Comparison of ENCODE assay signal across 21 cellular contexts in the genomic region with DNA sequence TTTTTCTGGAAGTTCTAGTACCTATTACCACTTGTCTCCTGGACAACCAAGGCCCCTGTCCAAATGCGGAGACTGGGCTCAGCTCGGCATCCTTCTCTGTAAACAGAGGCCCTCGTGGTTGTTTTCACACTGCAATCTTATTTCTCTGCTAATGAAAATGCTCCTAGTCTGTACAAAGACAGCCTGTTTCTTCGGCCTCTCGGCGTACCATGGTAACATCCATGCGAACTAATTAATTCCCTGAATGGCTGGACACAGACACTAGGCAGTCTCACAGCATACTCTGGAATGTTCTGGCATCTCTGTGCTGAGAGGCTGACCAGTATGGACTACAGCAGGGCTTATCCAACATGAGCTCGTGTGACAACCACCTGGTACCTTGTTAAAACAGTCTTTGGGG. TPM values are rescaled to one million over a fixed set of nuclear protein-coding genes. Genes with fewer than 3 reads are reported as not detected.
DNase-seq lines count a peak whose midpoint lies in the region; ATAC-seq and TF ChIP-seq lines count a peak whose summit lies in the region.
"Had no signal": no experiment of that assay in that cellular context is flagged by ENCODE, and none has a peak within 500 bp of the region (broad histone marks: within the 10 kb centered on the region; RNA-seq: fewer than 3 reads in every experiment).

No MANE protein-coding gene starts in this region.

- POLR2A ChIA-PET in activated CD8-positive, alpha-beta T cell treated with anti-CD3 and anti-CD28 coated beads for 36 hours (lab: Charles Lee), result interaction anchor here (0.9 kb wide), 1 partner anchor 21 kb away, joined by 3 read pairs; no protein-coding TSS in a partner anchor

- H3K9me3 Mint-ChIP-seq in activated CD8-positive, alpha-beta T cell treated with anti-CD3 and anti-CD28 coated beads for 36 hours, result no peaks in the 10 kb centered on the region
- H3K9me3 Mint-ChIP-seq: CD4-positive, alpha-beta T cell had no signal

- DNase-seq in amygdala (lab: John Stamatoyannopoulos, UW), result peak in 45 of 56 donors; percentile 28 to 90 (median 63)
- DNase-seq in esophagus squamous epithelium (lab: John Stamatoyannopoulos, UW), result no peak
- DNase-seq in midbrain (lab: John Stamatoyannopoulos, UW), result peak; percentile 90
- DNase-seq in superior temporal gyrus (ENCODE audit: extremely low spot score), result peak; percentile 77
- no peak for DNase-seq in left ventricle myocardium superior
- no peak for DNase-seq in activated CD8-positive, alpha-beta T cell treated with anti-CD3 and anti-CD28 coated beads for 36 hours
- no peak for DNase-seq in GM10266 (ENCODE audit: extremely low spot score)
- no peak for DNase-seq in GOT3 (lab: John Stamatoyannopoulos, UW)
- DNase-seq: ACHN; AML-193; CD4-positive, alpha-beta T cell; DMS53; KBM-7; NCI-H1417 treated with DMSO at 0.1 percent for 48 hours; NCI-H1930; NCI-H2171; NCI-H446; NCI-H748 treated with DMSO at 0.1 percent for 48 hours; RPMI8226; SJCRH30 had no signal

- no peaks in the 10 kb centered on the region for H3K9me3 ChIP-seq in esophagus squamous epithelium
- H3K9me3 ChIP-seq: HAP-1, SJCRH30 had no signal

- H3K4me3 ChIP-seq in esophagus squamous epithelium, result no peak overlapping the region
- H3K4me3 ChIP-seq: HAP-1, SJCRH30 had no signal

- peaks cover 22% of the 10 kb centered on the region for H3K4me1 Mint-ChIP-seq in activated CD8-positive, alpha-beta T cell treated with anti-CD3 and anti-CD28 coated beads for 36 hours (ENCODE audit: low read depth)

- intact Hi-C loops in esophagus squamous epithelium (cut with DNase I) (no loop called here), left ventricle myocardium superior (cut with micrococcal nuclease) (no loop called here)
- intact Hi-C loops in activated CD8-positive, alpha-beta T cell treated with anti-CD3 and anti-CD28 coated beads for 36 hours (cut with micrococcal nuclease), result no loop called here

- peaks cover 0 to 81% (median 3%) of the 10 kb centered on the region in 3 donors for H3K36me3 ChIP-seq in esophagus squamous epithelium

- no peaks in the 10 kb centered on the region for H3K27me3 Mint-ChIP-seq in activated CD8-positive, alpha-beta T cell treated with anti-CD3 and anti-CD28 coated beads for 36 hours
- H3K27me3 Mint-ChIP-seq: CD4-positive, alpha-beta T cell had no signal

- no peaks in the 10 kb centered on the region for H3K27me3 ChIP-seq in esophagus squamous epithelium
- H3K27me3 ChIP-seq: SJCRH30 had no signal

- CTCF ChIA-PET in activated CD8-positive, alpha-beta T cell treated with anti-CD3 and anti-CD28 coated beads for 36 hours (lab: Charles Lee), result interaction anchor here (1.2 to 1.5 kb wide), 2 partner anchors 12 to 135 kb away, joined by 4 to 8 read pairs; no protein-coding TSS in a partner anchor

- TF ChIP-seq CTCF in esophagus squamous epithelium (IDR thresholded peaks at IDR 0.05), result no peak
- TF ChIP-seq CTCF in activated CD8-positive, alpha-beta T cell treated with anti-CD3 and anti-CD28 coated beads for 36 hours (IDR thresholded peaks at IDR 0.05), result no peak
- no peak for TF ChIP-seq CTCF in GM10266 (IDR thresholded peaks at IDR 0.05; ENCODE audit: control insufficient read depth, insufficient read depth, low read depth, missing control alignments)

- H3K4me3 Mint-ChIP-seq in activated CD8-positive, alpha-beta T cell treated with anti-CD3 and anti-CD28 coated beads for 36 hours, result no peak overlapping the region
- H3K4me3 Mint-ChIP-seq: CD4-positive, alpha-beta T cell had no signal

- ATAC-seq in left ventricle myocardium superior, result no peak
- no peak for ATAC-seq in activated CD8-positive, alpha-beta T cell treated with anti-CD3 and anti-CD28 coated beads for 36 hours

- peak overlapping the region; percentile 15 to 74 (median 60) for H3K27ac ChIP-seq in esophagus squamous epithelium
- H3K27ac ChIP-seq: SJCRH30 had no signal

- H3K4me1 ChIP-seq in esophagus squamous epithelium, result peaks cover 14 to 51% (median 19%) of the 10 kb centered on the region in 3 donors

- TF ChIP-seq POLR2A in esophagus squamous epithelium (IDR thresholded peaks at IDR 0.05), result no peak

- H3K36me3 Mint-ChIP-seq in activated CD8-positive, alpha-beta T cell treated with anti-CD3 and anti-CD28 coated beads for 36 hours (ENCODE audit: low read depth), result peaks cover 28% of the 10 kb centered on the region

- WGBS in esophagus squamous epithelium, 2 donors, result 77 to 78% methylated on average over 7 to 8 of the region's 8 CpGs

- H3K27ac Mint-ChIP-seq in activated CD8-positive, alpha-beta T cell treated with anti-CD3 and anti-CD28 coated beads for 36 hours, result no peak overlapping the region
- H3K27ac Mint-ChIP-seq: CD4-positive, alpha-beta T cell had no signal

RNA-seq across cellular contexts. Expression of a gene that starts 5.7 kb away (rescaled TPM):
- total RNA-seq in esophagus squamous epithelium (10 to 100 TPM; 13.7 to 23.3 (median 16.1) TPM), left ventricle myocardium superior (17.9 TPM)
- 10 to 100 TPM; 26.8 to 29.0 TPM for total RNA-seq in activated CD8-positive, alpha-beta T cell treated with anti-CD3 and anti-CD28 coated beads for 36 hours

RNA-seq across cellular contexts. Expression of a gene that starts 22.2 kb away (rescaled TPM):
- total RNA-seq in esophagus squamous epithelium (1 to 10 TPM in 2 of 4 donors, under 1 TPM in 2; 0.19 to 2.7 (median 0.73) TPM), left ventricle myocardium superior (223 TPM)
- total RNA-seq in activated CD8-positive, alpha-beta T cell treated with anti-CD3 and anti-CD28 coated beads for 36 hours, result not detected
- total RNA-seq: CD4-positive, alpha-beta T cell had no signal

RNA-seq across cellular contexts. Expression of a gene that starts 51.1 kb away (rescaled TPM):
- total RNA-seq in esophagus squamous epithelium (10 to 100 TPM; 17.9 to 65.2 (median 49.5) TPM), left ventricle myocardium superior (12.9 TPM)
- 10 to 100 TPM; 29.8 to 29.9 TPM for total RNA-seq in activated CD8-positive, alpha-beta T cell treated with anti-CD3 and anti-CD28 coated beads for 36 hours

Comparison
In these comparisons a context has a peak if more than half of its experiments do, and no peak if none do; other contexts are left out.
1. DNase-seq: peak in amygdala (45 of 56), midbrain (single experiment) and superior temporal gyrus (single experiment); none in esophagus squamous epithelium (single experiment), left ventricle myocardium superior (single experiment), activated CD8-positive, alpha-beta T cell treated with anti-CD3 and anti-CD28 coated beads for 36 hours (single experiment), GM10266 (single experiment) and GOT3 (single experiment).
2. RNA of a gene that starts 22.2 kb away (total RNA-seq): 223 TPM in left ventricle myocardium superior (single experiment); 0.19 to 2.7 TPM in esophagus squamous epithelium and not detected in activated CD8-positive, alpha-beta T cell treated with anti-CD3 and anti-CD28 coated beads for 36 hours; every median in the first group is over 10 times any median in the second.